ENCODE assay signal across 8 cellular contexts in the genomic region with DNA sequence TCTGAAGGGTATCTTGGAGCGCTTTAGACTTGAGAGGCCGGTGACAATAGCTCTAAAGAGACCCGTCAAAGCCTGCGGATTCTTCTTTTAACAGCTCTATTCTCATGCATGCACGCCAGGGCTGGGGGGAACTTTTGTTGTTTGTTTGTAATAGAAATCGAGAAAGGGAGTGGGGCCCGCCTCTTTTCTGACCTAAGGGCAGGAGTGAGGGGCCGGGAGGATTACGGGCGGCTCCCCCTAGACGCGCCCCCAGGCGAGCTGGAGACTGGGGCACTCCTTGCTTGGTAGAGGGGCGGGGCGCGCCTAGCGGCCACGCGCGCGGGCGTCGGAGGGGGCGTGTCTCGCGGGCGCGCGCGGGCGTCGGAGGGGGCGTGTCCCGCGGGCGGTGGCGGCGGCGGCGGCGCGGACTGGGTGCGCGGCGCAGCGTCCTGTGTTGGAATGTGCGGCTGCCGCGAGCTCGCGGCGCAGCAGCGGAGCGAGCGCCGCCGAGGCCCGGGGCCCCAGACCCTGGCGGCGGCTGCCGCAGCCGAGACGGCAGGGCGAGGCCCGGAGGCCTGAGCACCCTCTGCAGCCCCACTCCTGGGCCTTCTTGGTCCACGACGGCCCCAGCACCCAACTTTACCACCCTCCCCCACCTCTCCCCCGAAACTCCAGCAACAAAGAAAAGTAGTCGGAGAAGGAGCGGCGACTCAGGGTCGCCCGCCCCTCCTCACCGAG. TPM values are rescaled to one million over a fixed set of nuclear protein-coding genes. Genes with fewer than 3 reads are reported as not detected.
A peak's percentile ranks its signal among the peaks of the same experiment; 100 is the strongest.
DNase-seq lines count a peak whose midpoint lies in the region; ATAC-seq and TF ChIP-seq lines count a peak whose summit lies in the region.

REST (plus strand) TSS at position 412 of the 717 bp plus-strand sequence. CDS start 2,739 bp downstream, outside the sequence.

- peak; percentile 26 for DNase-seq in DMS79 treated with DMSO at 0.1 percent for 48 hours (lab: John Stamatoyannopoulos, UW)
- no peak for DNase-seq in DMS79 (lab: John Stamatoyannopoulos, UW)
- peak; percentile 52 for DNase-seq in NCI-H1048 (lab: John Stamatoyannopoulos, UW)
- peak; percentile 60 to 82 (median 68) for DNase-seq in activated CD4-positive, CD25-positive, alpha-beta regulatory T cell (lab: John Stamatoyannopoulos, UW)
- peak; percentile 61 to 76 for DNase-seq in cardiac fibroblast (ENCODE audit: low read depth in 2 of 2)
- peak; percentile 52 for DNase-seq in inferior parietal cortex (ENCODE audit: extremely low spot score)
- DNase-seq in spleen, result peak; percentile 96

- ATAC-seq in HG02571 (IDR thresholded peaks at IDR 0.05; ENCODE audit: unreplicated experiment), result peak; percentile 51

- H3K4me1 ChIP-seq in spleen, result peaks cover 23 to 52% (median 43%) of the 10 kb centered on the region in 6 donors

- H3K4me3 ChIP-seq in cardiac fibroblast (replicated peaks in 1 of 2; ENCODE audit: low read depth in 2 of 2, low read length in 2 of 2) (peak within 1 kb of the TSS; percentile 92 to 96), spleen (peak within 1 kb of the TSS; percentile 81 to 100 (median 98))

- peak within 1 kb of the TSS; percentile 82 to 98 (median 96) for H3K27ac ChIP-seq in spleen

- WGBS in spleen, 5 donors, result 0% methylated on average over 33 to 74 of the region's 74 CpGs

- peak in 1 of 3 donors; percentile 52 for TF ChIP-seq POLR2A in spleen (IDR thresholded peaks at IDR 0.05)

- TF ChIP-seq CTCF in cardiac fibroblast (IDR thresholded peaks at IDR 0.05; ENCODE audit: low read depth, low read length), result no peak
- no peak for TF ChIP-seq CTCF in spleen (IDR thresholded peaks at IDR 0.05 in 8 of 11, conservative IDR thresholded peaks at IDR 0.05 in 3 of 11)

- H3K27me3 ChIP-seq in spleen (replicated peaks in 1 of 7), result no peaks in the 10 kb centered on the region

- peaks cover 0 to 10% (median 0%) of the 10 kb centered on the region in 6 donors for H3K36me3 ChIP-seq in spleen

- intact Hi-C loops in spleen (cut with DNase I; ENCODE audit: low total_unique reads), result loop anchor here (5.0 kb wide), 1 partner anchor 70 kb away; the partner anchor contains the start of genes NOA1 and POLR2B

- no peaks in the 10 kb centered on the region for H3K9me3 ChIP-seq in spleen

RNA-seq across cellular contexts. Expression of gene REST, which starts in this region (rescaled TPM):
- total RNA-seq in spleen, result 10 to 100 TPM; 34.2 to 45.4 (median 40.8) TPM
- polyA plus RNA-seq in spleen, result 1 to 10 TPM; 3.6 to 6.0 (median 5.3) TPM
